ENCODE assay signal across 1 cellular context in genomic region chr18:34928068-34928753, GRCh38.
TF ChIP-seq lines count a peak whose summit lies in the region.

No MANE protein-coding gene starts in this region.

TF ChIP-seq in HepG2, 621 proteins besides CTCF, POLR2A, EP300 and RAD21 (continued from another document and continues in another):
- TF ChIP-seq ZNF609 (CRISPR knock-in tag; IDR thresholded peaks at IDR 0.05; ENCODE audit: borderline replicate concordance) (peak; percentile 73), HINFP (CRISPR knock-in tag; IDR thresholded peaks at IDR 0.05; ENCODE audit: low read depth) (0 out of 2 replicates have a peak, but pooled peaks have one; percentile 27), NKX3-1 (CRISPR knock-in tag; IDR thresholded peaks at IDR 0.05) (no peak), FOXK1 (CRISPR knock-in tag; IDR thresholded peaks at IDR 0.05; ENCODE audit: borderline replicate concordance, low read depth) (no peak), FOXO1 (CRISPR knock-in tag; IDR thresholded peaks at IDR 0.05) (no peak; the same call in 1 of the 2 replicates), ZFAT (CRISPR knock-in tag; conservative IDR thresholded peaks at IDR 0.05) (no peak), NR3C1 (CRISPR knock-in tag; IDR thresholded peaks at IDR 0.05) (no peak), NFKB2 (CRISPR knock-in tag; IDR thresholded peaks at IDR 0.05; ENCODE audit: borderline replicate concordance) (no peak), NFIB (CRISPR knock-in tag; IDR thresholded peaks at IDR 0.05; ENCODE audit: borderline replicate concordance) (no peak), ZNF558 (CRISPR knock-in tag; IDR thresholded peaks at IDR 0.05; ENCODE audit: borderline replicate concordance) (no peak), ZNF790 (CRISPR knock-in tag; IDR thresholded peaks at IDR 0.05; ENCODE audit: borderline replicate concordance) (no peak), MIER2 (CRISPR knock-in tag; IDR thresholded peaks at IDR 0.05) (no peak), ZSCAN29 (CRISPR knock-in tag; conservative IDR thresholded peaks at IDR 0.05) (no peak), HDAC6 (IDR thresholded peaks at IDR 0.05; ENCODE audit: low read depth, low read length) (no peak), ZNF556 (CRISPR knock-in tag; IDR thresholded peaks at IDR 0.05; ENCODE audit: borderline replicate concordance) (peak; percentile 60; the same call in 1 of the 2 replicates), ELF3 (CRISPR knock-in tag; IDR thresholded peaks at IDR 0.05) (peak; percentile 75), ZNF337 (CRISPR knock-in tag; IDR thresholded peaks at IDR 0.05; ENCODE audit: borderline replicate concordance, low read depth) (no peak), PHB2 (IDR thresholded peaks at IDR 0.05; ENCODE audit: partially characterized antibody) (no peak), HHEX (CRISPR knock-in tag; IDR thresholded peaks at IDR 0.05) (no peak), ZNF292 (CRISPR knock-in tag; IDR thresholded peaks at IDR 0.05; ENCODE audit: borderline replicate concordance, low read depth) (peak; percentile 67; the same call in 1 of the 2 replicates), CBX2 (IDR thresholded peaks at IDR 0.05; ENCODE audit: low read depth, low read length) (no peak), CBX2 (CRISPR knock-in tag; IDR thresholded peaks at IDR 0.05; ENCODE audit: low read depth) (no peak), ZSCAN25 (CRISPR knock-in tag; IDR thresholded peaks at IDR 0.05) (peak; percentile 37; the same call in 1 of the 2 replicates), RNF219 (CRISPR knock-in tag; IDR thresholded peaks at IDR 0.05) (no peak), TBL1XR1 (IDR thresholded peaks at IDR 0.05; ENCODE audit: borderline replicate concordance, low read length, partially characterized antibody) (no peak), GABPA (IDR thresholded peaks at IDR 0.05; ENCODE audit: low read depth, low read length) (no peak), GABPA (CRISPR knock-in tag; IDR thresholded peaks at IDR 0.05; ENCODE audit: low read depth) (peak; percentile 16; the same call in 1 of the 2 replicates), ZNF317 (CRISPR knock-in tag; IDR thresholded peaks at IDR 0.05) (peak; percentile 44; the same call in 1 of the 2 replicates), TRIM24 (CRISPR knock-in tag; IDR thresholded peaks at IDR 0.05) (no peak), ZSCAN12 (CRISPR knock-in tag; IDR thresholded peaks at IDR 0.05) (no peak), DMAP1 (CRISPR knock-in tag; IDR thresholded peaks at IDR 0.05) (peak; percentile 55), ZNF496 (CRISPR knock-in tag; IDR thresholded peaks at IDR 0.05; ENCODE audit: insufficient replicate concordance) (no peak), ZMYM3 (CRISPR knock-in tag; IDR thresholded peaks at IDR 0.05) (peak; percentile 62), RAD51 (IDR thresholded peaks at IDR 0.05; ENCODE audit: borderline replicate concordance) (no peak), MED1 (CRISPR knock-in tag; IDR thresholded peaks at IDR 0.05) (peak; percentile 83)
- TF ChIP-seq, protein P1, sequence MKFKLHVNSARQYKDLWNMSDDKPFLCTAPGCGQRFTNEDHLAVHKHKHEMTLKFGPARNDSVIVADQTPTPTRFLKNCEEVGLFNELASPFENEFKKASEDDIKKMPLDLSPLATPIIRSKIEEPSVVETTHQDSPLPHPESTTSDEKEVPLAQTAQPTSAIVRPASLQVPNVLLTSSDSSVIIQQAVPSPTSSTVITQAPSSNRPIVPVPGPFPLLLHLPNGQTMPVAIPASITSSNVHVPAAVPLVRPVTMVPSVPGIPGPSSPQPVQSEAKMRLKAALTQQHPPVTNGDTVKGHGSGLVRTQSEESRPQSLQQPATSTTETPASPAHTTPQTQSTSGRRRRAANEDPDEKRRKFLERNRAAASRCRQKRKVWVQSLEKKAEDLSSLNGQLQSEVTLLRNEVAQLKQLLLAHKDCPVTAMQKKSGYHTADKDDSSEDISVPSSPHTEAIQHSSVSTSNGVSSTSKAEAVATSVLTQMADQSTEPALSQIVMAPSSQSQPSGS (CRISPR knock-in tag; IDR thresholded peaks at IDR 0.05), result peak; percentile 76
- TF ChIP-seq, protein P2, sequence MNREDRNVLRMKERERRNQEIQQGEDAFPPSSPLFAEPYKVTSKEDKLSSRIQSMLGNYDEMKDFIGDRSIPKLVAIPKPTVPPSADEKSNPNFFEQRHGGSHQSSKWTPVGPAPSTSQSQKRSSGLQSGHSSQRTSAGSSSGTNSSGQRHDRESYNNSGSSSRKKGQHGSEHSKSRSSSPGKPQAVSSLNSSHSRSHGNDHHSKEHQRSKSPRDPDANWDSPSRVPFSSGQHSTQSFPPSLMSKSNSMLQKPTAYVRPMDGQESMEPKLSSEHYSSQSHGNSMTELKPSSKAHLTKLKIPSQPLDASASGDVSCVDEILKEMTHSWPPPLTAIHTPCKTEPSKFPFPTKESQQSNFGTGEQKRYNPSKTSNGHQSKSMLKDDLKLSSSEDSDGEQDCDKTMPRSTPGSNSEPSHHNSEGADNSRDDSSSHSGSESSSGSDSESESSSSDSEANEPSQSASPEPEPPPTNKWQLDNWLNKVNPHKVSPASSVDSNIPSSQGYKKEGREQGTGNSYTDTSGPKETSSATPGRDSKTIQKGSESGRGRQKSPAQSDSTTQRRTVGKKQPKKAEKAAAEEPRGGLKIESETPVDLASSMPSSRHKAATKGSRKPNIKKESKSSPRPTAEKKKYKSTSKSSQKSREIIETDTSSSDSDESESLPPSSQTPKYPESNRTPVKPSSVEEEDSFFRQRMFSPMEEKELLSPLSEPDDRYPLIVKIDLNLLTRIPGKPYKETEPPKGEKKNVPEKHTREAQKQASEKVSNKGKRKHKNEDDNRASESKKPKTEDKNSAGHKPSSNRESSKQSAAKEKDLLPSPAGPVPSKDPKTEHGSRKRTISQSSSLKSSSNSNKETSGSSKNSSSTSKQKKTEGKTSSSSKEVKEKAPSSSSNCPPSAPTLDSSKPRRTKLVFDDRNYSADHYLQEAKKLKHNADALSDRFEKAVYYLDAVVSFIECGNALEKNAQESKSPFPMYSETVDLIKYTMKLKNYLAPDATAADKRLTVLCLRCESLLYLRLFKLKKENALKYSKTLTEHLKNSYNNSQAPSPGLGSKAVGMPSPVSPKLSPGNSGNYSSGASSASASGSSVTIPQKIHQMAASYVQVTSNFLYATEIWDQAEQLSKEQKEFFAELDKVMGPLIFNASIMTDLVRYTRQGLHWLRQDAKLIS (CRISPR knock-in tag; IDR thresholded peaks at IDR 0.05), result no peak
- TF ChIP-seq, protein P3, sequence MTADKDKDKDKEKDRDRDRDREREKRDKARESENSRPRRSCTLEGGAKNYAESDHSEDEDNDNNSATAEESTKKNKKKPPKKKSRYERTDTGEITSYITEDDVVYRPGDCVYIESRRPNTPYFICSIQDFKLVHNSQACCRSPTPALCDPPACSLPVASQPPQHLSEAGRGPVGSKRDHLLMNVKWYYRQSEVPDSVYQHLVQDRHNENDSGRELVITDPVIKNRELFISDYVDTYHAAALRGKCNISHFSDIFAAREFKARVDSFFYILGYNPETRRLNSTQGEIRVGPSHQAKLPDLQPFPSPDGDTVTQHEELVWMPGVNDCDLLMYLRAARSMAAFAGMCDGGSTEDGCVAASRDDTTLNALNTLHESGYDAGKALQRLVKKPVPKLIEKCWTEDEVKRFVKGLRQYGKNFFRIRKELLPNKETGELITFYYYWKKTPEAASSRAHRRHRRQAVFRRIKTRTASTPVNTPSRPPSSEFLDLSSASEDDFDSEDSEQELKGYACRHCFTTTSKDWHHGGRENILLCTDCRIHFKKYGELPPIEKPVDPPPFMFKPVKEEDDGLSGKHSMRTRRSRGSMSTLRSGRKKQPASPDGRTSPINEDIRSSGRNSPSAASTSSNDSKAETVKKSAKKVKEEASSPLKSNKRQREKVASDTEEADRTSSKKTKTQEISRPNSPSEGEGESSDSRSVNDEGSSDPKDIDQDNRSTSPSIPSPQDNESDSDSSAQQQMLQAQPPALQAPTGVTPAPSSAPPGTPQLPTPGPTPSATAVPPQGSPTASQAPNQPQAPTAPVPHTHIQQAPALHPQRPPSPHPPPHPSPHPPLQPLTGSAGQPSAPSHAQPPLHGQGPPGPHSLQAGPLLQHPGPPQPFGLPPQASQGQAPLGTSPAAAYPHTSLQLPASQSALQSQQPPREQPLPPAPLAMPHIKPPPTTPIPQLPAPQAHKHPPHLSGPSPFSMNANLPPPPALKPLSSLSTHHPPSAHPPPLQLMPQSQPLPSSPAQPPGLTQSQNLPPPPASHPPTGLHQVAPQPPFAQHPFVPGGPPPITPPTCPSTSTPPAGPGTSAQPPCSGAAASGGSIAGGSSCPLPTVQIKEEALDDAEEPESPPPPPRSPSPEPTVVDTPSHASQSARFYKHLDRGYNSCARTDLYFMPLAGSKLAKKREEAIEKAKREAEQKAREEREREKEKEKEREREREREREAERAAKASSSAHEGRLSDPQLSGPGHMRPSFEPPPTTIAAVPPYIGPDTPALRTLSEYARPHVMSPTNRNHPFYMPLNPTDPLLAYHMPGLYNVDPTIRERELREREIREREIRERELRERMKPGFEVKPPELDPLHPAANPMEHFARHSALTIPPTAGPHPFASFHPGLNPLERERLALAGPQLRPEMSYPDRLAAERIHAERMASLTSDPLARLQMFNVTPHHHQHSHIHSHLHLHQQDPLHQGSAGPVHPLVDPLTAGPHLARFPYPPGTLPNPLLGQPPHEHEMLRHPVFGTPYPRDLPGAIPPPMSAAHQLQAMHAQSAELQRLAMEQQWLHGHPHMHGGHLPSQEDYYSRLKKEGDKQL (CRISPR knock-in tag; IDR thresholded peaks at IDR 0.05; ENCODE audit: low read depth), result no peak
- TF ChIP-seq, protein P4, sequence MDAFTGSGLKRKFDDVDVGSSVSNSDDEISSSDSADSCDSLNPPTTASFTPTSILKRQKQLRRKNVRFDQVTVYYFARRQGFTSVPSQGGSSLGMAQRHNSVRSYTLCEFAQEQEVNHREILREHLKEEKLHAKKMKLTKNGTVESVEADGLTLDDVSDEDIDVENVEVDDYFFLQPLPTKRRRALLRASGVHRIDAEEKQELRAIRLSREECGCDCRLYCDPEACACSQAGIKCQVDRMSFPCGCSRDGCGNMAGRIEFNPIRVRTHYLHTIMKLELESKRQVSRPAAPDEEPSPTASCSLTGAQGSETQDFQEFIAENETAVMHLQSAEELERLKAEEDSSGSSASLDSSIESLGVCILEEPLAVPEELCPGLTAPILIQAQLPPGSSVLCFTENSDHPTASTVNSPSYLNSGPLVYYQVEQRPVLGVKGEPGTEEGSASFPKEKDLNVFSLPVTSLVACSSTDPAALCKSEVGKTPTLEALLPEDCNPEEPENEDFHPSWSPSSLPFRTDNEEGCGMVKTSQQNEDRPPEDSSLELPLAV (CRISPR knock-in tag; conservative IDR thresholded peaks at IDR 0.05; ENCODE audit: low read depth), result no peak
